In the genomic region with DNA sequence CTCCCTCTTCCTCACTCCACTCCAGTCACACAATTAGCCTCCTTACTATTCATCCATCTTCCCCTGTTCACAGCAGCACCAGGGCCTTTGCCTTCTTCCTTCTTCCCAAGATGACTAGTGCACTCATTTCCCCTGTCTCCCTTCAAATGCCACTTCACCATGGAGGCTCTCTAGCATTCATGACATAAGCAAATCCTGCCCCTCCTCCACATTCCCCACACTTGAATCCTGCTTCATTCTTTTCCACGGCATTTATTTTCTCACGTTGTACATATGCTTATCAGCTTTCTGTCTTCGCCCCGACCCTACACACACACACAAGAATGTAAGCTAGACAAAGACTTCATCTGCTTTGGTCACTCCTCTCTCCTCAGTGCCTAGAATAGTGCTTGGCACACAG, we compare ENCODE assay signal across 17 cellular contexts.
A peak's percentile ranks its signal among the peaks of the same experiment; 100 is the strongest.
DNase-seq lines count a peak whose midpoint lies in the region; ATAC-seq and TF ChIP-seq lines count a peak whose summit lies in the region.
"Had no signal": no experiment of that assay in that cellular context is flagged by ENCODE, and none has a peak within 500 bp of the region (broad histone marks: within the 10 kb centered on the region; RNA-seq: fewer than 3 reads in every experiment).

No MANE protein-coding gene starts in this region.

- peaks cover 2% of the 10 kb centered on the region for H3K9me3 Mint-ChIP-seq in natural killer cell treated with Interleukin-12 subunit alpha and Interleukin-12 subunit beta and Interleukin-15 and Interleukin-18, amount 100 ng/mL, for 72 hours
- H3K9me3 Mint-ChIP-seq: neural progenitor cell had no signal

- no peak overlapping the region for H3K27ac Mint-ChIP-seq in natural killer cell treated with Interleukin-12 subunit alpha and Interleukin-12 subunit beta and Interleukin-15 and Interleukin-18, amount 100 ng/mL, for 72 hours
- H3K27ac Mint-ChIP-seq: activated T-cell treated with anti-CD3 and anti-CD28 coated beads, Interleukin-2, amount 50 U/mL, for 72 hours; neural progenitor cell had no signal

- TF ChIP-seq CTCF in 22Rv1 (IDR thresholded peaks at IDR 0.05) = no peak
- no peak for TF ChIP-seq CTCF in coronary artery (IDR thresholded peaks at IDR 0.05)

- H3K4me3 Mint-ChIP-seq in natural killer cell treated with Interleukin-12 subunit alpha and Interleukin-12 subunit beta and Interleukin-15 and Interleukin-18, amount 100 ng/mL, for 72 hours = no peak overlapping the region
- H3K4me3 Mint-ChIP-seq: activated T-cell treated with anti-CD3 and anti-CD28 coated beads, Interleukin-2, amount 50 U/mL, for 72 hours; neural progenitor cell had no signal

- H3K4me1 Mint-ChIP-seq in natural killer cell treated with Interleukin-12 subunit alpha and Interleukin-12 subunit beta and Interleukin-15 and Interleukin-18, amount 100 ng/mL, for 72 hours (ENCODE audit: low read depth in 2 of 2) = peaks cover 12 to 20% of the 10 kb centered on the region in 2 donors
- H3K4me1 Mint-ChIP-seq: neural progenitor cell had no signal

- no peak for ATAC-seq in HG03432 (IDR thresholded peaks at IDR 0.05; ENCODE audit: unreplicated experiment)
- ATAC-seq in natural killer cell treated with Interleukin-12 subunit alpha and Interleukin-12 subunit beta and Interleukin-15 and Interleukin-18, amount 100 ng/mL, for 72 hours = no peak
- ATAC-seq: activated T-cell treated with anti-CD3 and anti-CD28 coated beads, Interleukin-2, amount 50 U/mL, for 72 hours had no signal

- H3K36me3 Mint-ChIP-seq in natural killer cell treated with Interleukin-12 subunit alpha and Interleukin-12 subunit beta and Interleukin-15 and Interleukin-18, amount 100 ng/mL, for 72 hours = peaks cover 42% of the 10 kb centered on the region

- peak; percentile 33 for DNase-seq in DMS53 (lab: John Stamatoyannopoulos, UW)
- no peak for DNase-seq in DMS53 treated with DMSO at 0.1 percent for 48 hours (lab: John Stamatoyannopoulos, UW; ENCODE audit: unreplicated experiment)
- peak; percentile 13 for DNase-seq in NCI-H69 (lab: John Stamatoyannopoulos, UW)
- no peak for DNase-seq in coronary artery (ENCODE audit: low spot score)
- no peak for DNase-seq in NCI-H526 treated with DMSO at 0.1 percent for 48 hours (lab: John Stamatoyannopoulos, UW)
- no peak for DNase-seq in natural killer cell treated with Interleukin-12 subunit alpha and Interleukin-12 subunit beta and Interleukin-15 and Interleukin-18, amount 100 ng/mL, for 72 hours (ENCODE audit: low spot score)
- DNase-seq: 8988T; activated CD4-positive, alpha-beta T cell treated with anti-CD3 and anti-CD28 coated beads, Interleukin-2, amount 50 U/mL, for 48 hours; activated T-cell treated with anti-CD3 and anti-CD28 coated beads, Interleukin-2, amount 50 U/mL, for 72 hours; DMS79; kidney glomerular epithelial cell; NCI-H1105 treated with DMSO at 0.1 percent for 48 hours; PC-9; stimulated activated CD4-positive, alpha-beta T cell treated with anti-CD3 and anti-CD28 coated beads, Interleukin-4, amount 100 ng/mL, for 1 hour had no signal

- peak overlapping the region; percentile 50 for H3K27ac ChIP-seq in 22Rv1
- H3K27ac ChIP-seq in coronary artery = peak overlapping the region; percentile 65 to 73
- H3K27ac ChIP-seq: neural progenitor cell, PC-9 had no signal

- no peaks in the 10 kb centered on the region for H3K27me3 Mint-ChIP-seq in natural killer cell treated with Interleukin-12 subunit alpha and Interleukin-12 subunit beta and Interleukin-15 and Interleukin-18, amount 100 ng/mL, for 72 hours

- no peak overlapping the region for H3K4me3 ChIP-seq in coronary artery
- H3K4me3 ChIP-seq: neural progenitor cell, PC-9 had no signal

Comparison
In these comparisons a context has a peak if more than half of its experiments do, and no peak if none do; other contexts are left out.
1. DNase-seq: peak in DMS53 (single experiment) and NCI-H69 (single experiment); none in DMS53 treated with DMSO at 0.1 percent for 48 hours (single experiment), coronary artery (single experiment), NCI-H526 treated with DMSO at 0.1 percent for 48 hours (single experiment) and natural killer cell treated with Interleukin-12 subunit alpha and Interleukin-12 subunit beta and Interleukin-15 and Interleukin-18, amount 100 ng/mL, for 72 hours (single experiment).